In genomic region chr1:32361674-32362473, GRCh38 we compare ENCODE assay signal across 1 cellular context.
TF ChIP-seq lines count a peak whose summit lies in the region.

No MANE protein-coding gene starts in this region.

TF ChIP-seq in WTC11, 78 proteins besides CTCF, POLR2A, EP300 and RAD21 (continued from another document and continues in another):
- TF ChIP-seq AFF4 (CRISPR knock-in tag; IDR thresholded peaks at IDR 0.05; ENCODE audit: borderline replicate concordance) (0 out of 2 replicates have a peak, but pooled peaks have one; percentile 15), EMX1 (CRISPR knock-in tag; IDR thresholded peaks at IDR 0.05) (peak; percentile 37; the same call in 1 of the 2 replicates), NFE2L1 (CRISPR knock-in tag; IDR thresholded peaks at IDR 0.05) (no peak), E2F1 (CRISPR knock-in tag; IDR thresholded peaks at IDR 0.05) (no peak), USF1 (CRISPR knock-in tag; IDR thresholded peaks at IDR 0.05) (no peak), HMGXB4 (CRISPR knock-in tag; IDR thresholded peaks at IDR 0.05) (no peak; the same call in 1 of the 2 replicates), AR (CRISPR knock-in tag; IDR thresholded peaks at IDR 0.05) (no peak), ZNF138 (CRISPR knock-in tag; conservative IDR thresholded peaks at IDR 0.05) (no peak), TEAD4 (CRISPR knock-in tag; IDR thresholded peaks at IDR 0.05) (no peak), E2F5 (CRISPR knock-in tag; IDR thresholded peaks at IDR 0.05) (peak; percentile 50; the same call in 1 of the 2 replicates), USF2 (CRISPR knock-in tag; IDR thresholded peaks at IDR 0.05) (no peak), JAZF1 (CRISPR knock-in tag; IDR thresholded peaks at IDR 0.05) (no peak), ZNF416 (CRISPR knock-in tag; IDR thresholded peaks at IDR 0.05) (no peak; the same call in 1 of the 2 replicates), RORB (CRISPR knock-in tag; IDR thresholded peaks at IDR 0.05) (no peak), FOXK1 (CRISPR knock-in tag; IDR thresholded peaks at IDR 0.05) (no peak), KAT7 (CRISPR knock-in tag; IDR thresholded peaks at IDR 0.05; ENCODE audit: borderline replicate concordance) (no peak), ESRRA (CRISPR knock-in tag; IDR thresholded peaks at IDR 0.05; ENCODE audit: borderline replicate concordance) (no peak), CBFB (CRISPR knock-in tag; IDR thresholded peaks at IDR 0.05; ENCODE audit: low read depth) (no peak), MAX (CRISPR knock-in tag; IDR thresholded peaks at IDR 0.05) (0 out of 2 replicates have a peak, but pooled peaks have one; percentile 34), GABPB1 (CRISPR knock-in tag; IDR thresholded peaks at IDR 0.05) (no peak), ETV6 (CRISPR knock-in tag; IDR thresholded peaks at IDR 0.05) (0 out of 2 replicates have a peak, but pooled peaks have one; percentile 25), ERG (CRISPR knock-in tag; IDR thresholded peaks at IDR 0.05) (peak; percentile 90), ZSCAN18 (CRISPR knock-in tag; IDR thresholded peaks at IDR 0.05) (no peak), ZNF281 (CRISPR knock-in tag; IDR thresholded peaks at IDR 0.05) (peak; percentile 35; the same call in 1 of the 2 replicates), PRRX2 (CRISPR knock-in tag; IDR thresholded peaks at IDR 0.05) (no peak; the same call in 1 of the 2 replicates), MLX (CRISPR knock-in tag; IDR thresholded peaks at IDR 0.05) (no peak), ZNF671 (CRISPR knock-in tag; IDR thresholded peaks at IDR 0.05) (no peak), CDX4 (CRISPR knock-in tag; IDR thresholded peaks at IDR 0.05; ENCODE audit: borderline replicate concordance) (no peak; the same call in 1 of the 2 replicates), TP53 (CRISPR knock-in tag; IDR thresholded peaks at IDR 0.05) (no peak), ZMAT4 (CRISPR knock-in tag; IDR thresholded peaks at IDR 0.05) (no peak), JUN (CRISPR knock-in tag; IDR thresholded peaks at IDR 0.05) (no peak), SOX15 (CRISPR knock-in tag; IDR thresholded peaks at IDR 0.05) (no peak)
